8 cellular contexts compared by ENCODE assay signal in the genomic region with DNA sequence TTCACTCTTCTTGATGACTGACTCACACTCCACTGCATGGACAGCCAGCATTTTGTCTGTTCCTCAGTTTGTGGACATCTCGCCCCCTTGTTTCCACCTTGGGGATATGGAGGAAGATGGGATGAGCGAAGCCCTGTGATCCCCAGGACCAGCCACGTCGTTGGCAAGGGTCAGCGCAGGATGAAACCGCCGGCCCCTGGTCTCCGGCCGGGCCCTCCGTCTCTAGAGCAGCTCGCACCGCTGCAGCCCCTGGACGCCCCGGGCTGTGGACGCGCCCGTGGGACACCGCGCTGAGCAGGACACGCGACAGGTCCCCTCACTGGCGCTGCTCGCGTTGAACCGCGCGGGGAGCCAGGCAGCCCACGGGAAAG. TPM values are rescaled to one million over a fixed set of nuclear protein-coding genes. Genes with fewer than 3 reads are reported as not detected.
DNase-seq lines count a peak whose midpoint lies in the region; ATAC-seq and TF ChIP-seq lines count a peak whose summit lies in the region.

No MANE protein-coding gene starts in this region.

- H3K4me1 ChIP-seq in Caco-2, result peaks cover 9% of the 10 kb centered on the region
- peaks cover 12% of the 10 kb centered on the region for H3K4me1 ChIP-seq in KMS-11 (ENCODE audit: low read depth, poor library complexity, severe bottlenecking)
- H3K4me1 ChIP-seq in lung (ENCODE audit: control insufficient read depth in 2 of 2, insufficient read depth in 2 of 2, low read length in 2 of 2), result peaks cover 6 to 8% of the 10 kb centered on the region in 2 donors
- peaks cover 20% of the 10 kb centered on the region for H3K4me1 ChIP-seq in upper lobe of right lung

- H3K4me3 Mint-ChIP-seq in Caco-2 (ENCODE audit: unreplicated experiment), result peak overlapping the region; percentile 80

- no peak for TF ChIP-seq CTCF in Caco-2 (IDR thresholded peaks at IDR 0.05; ENCODE audit: insufficient read depth in 1 of 2, low read depth in 1 of 2, low read length in 1 of 2, severe bottlenecking in 1 of 2, unreplicated experiment in 1 of 2)
- no peak for TF ChIP-seq CTCF in KMS-11 (conservative IDR thresholded peaks at IDR 0.05; ENCODE audit: low read depth, low read length)
- TF ChIP-seq CTCF in lung (IDR thresholded peaks at IDR 0.05; ENCODE audit: control extremely low read depth, extremely low read depth), result no peak
- no peak for TF ChIP-seq CTCF in upper lobe of right lung (IDR thresholded peaks at IDR 0.05)

- H3K27me3 Mint-ChIP-seq in Caco-2 (ENCODE audit: insufficient read depth, unreplicated experiment), result no peaks in the 10 kb centered on the region

- H3K4me2 ChIP-seq in KMS-11, result peak overlapping the region; percentile 80

- CTCF ChIA-PET in Caco-2 (lab: Charles Lee), result interaction anchor here (0.6 to 1.7 kb wide), 14 partner anchors 8 to 947 kb away, joined by 3 to 16 read pairs (median 4); a partner anchor contains a TSS

- WGBS in lung, 2 donors, result 2 to 3% methylated on average over 27 to 28 of the region's 28 CpGs

- H3K27ac Mint-ChIP-seq in Caco-2 (ENCODE audit: unreplicated experiment), result peak overlapping the region; percentile 91

- no peaks in the 10 kb centered on the region for H3K27me3 ChIP-seq in Caco-2 (replicated peaks; ENCODE audit: control insufficient read depth, insufficient read depth, low read length)
- H3K27me3 ChIP-seq in KMS-11 (ENCODE audit: insufficient read depth, low read depth), result peaks cover 8% of the 10 kb centered on the region; the same call in 1 of the 2 replicates
- no peaks in the 10 kb centered on the region for H3K27me3 ChIP-seq in lung (ENCODE audit: control insufficient read depth, insufficient read depth)
- H3K27me3 ChIP-seq in upper lobe of right lung, result no peaks in the 10 kb centered on the region

- peaks cover 2% of the 10 kb centered on the region; the same call in 1 of the 2 replicates for H3K36me3 ChIP-seq in Caco-2 (ENCODE audit: control insufficient read depth, insufficient read depth, low read length)
- peaks cover 3% of the 10 kb centered on the region; the same call in 1 of the 2 replicates for H3K36me3 ChIP-seq in KMS-11 (ENCODE audit: insufficient read depth)
- peaks cover 0 to 4% of the 10 kb centered on the region in 2 donors for H3K36me3 ChIP-seq in lung (ENCODE audit: control insufficient read depth in 2 of 2, insufficient read depth in 2 of 2, low read length in 2 of 2)
- peaks cover 13% of the 10 kb centered on the region for H3K36me3 ChIP-seq in upper lobe of right lung

- ATAC-seq in GM21576 (IDR thresholded peaks at IDR 0.05; ENCODE audit: unreplicated experiment) (peak; percentile 26), lung (ENCODE audit: insufficient read depth, low FRiP score) (no peak), upper lobe of right lung (peak; percentile 5)

- H3K9me3 Mint-ChIP-seq in Caco-2 (ENCODE audit: unreplicated experiment), result no peaks in the 10 kb centered on the region

- H2AFZ ChIP-seq in KMS-11 (ENCODE audit: low read depth), result peak overlapping the region; percentile 96

- no peaks in the 10 kb centered on the region for H3K4me1 Mint-ChIP-seq in Caco-2 (ENCODE audit: low read depth, unreplicated experiment)

- H3K4me3 ChIP-seq in Caco-2 (ENCODE audit: low read depth, low read length) (peak overlapping the region; percentile 83), KMS-11 (IDR thresholded peaks at IDR 0.05; ENCODE audit: insufficient read depth, low read depth, low read length) (no peak overlapping the region), lung (peak overlapping the region; percentile 63), upper lobe of right lung (peak overlapping the region; percentile 95)

- intact Hi-C loops in Caco-2 (cut with micrococcal nuclease; ENCODE audit: unreplicated experiment) (no loop called here), upper lobe of right lung (cut with DNase I) (no loop called here)

- H4K20me1 ChIP-seq in KMS-11 (ENCODE audit: insufficient read depth), result no peaks in the 10 kb centered on the region

- TSS peak; percentile 66 for BruUV-seq in Caco-2 (replicated peaks; lab: Mats Ljungman, UMichigan)

- no peak overlapping the region for H3K9ac ChIP-seq in KMS-11

- peaks cover 51% of the 10 kb centered on the region for H3K36me3 Mint-ChIP-seq in Caco-2 (ENCODE audit: insufficient read depth, unreplicated experiment)

- H3K9me3 ChIP-seq in Caco-2, result no peaks in the 10 kb centered on the region
- no peaks in the 10 kb centered on the region for H3K9me3 ChIP-seq in lung (ENCODE audit: control insufficient read depth in 2 of 2, insufficient read depth in 1 of 2, low read length in 1 of 2)
- no peaks in the 10 kb centered on the region for H3K9me3 ChIP-seq in upper lobe of right lung

- POLR2A ChIA-PET in Caco-2 (lab: Charles Lee), result interaction anchor here (0.6 to 1.8 kb wide), 12 partner anchors 16 to 678 kb away, joined by 3 to 17 read pairs (median 4); a partner anchor contains a TSS

- no peak overlapping the region for H3K27ac ChIP-seq in KMS-11
- peak overlapping the region; percentile 81 for H3K27ac ChIP-seq in caudate nucleus (ENCODE audit: low read depth, low read length)
- H3K27ac ChIP-seq in lung (ENCODE audit: low read depth in 1 of 2, low read length in 1 of 2), result peak overlapping the region; percentile 64 to 68
- peak overlapping the region; percentile 27 for H3K27ac ChIP-seq in upper lobe of right lung

- H3K79me2 ChIP-seq in KMS-11 (ENCODE audit: insufficient read depth, low read depth), result peaks cover 38% of the 10 kb centered on the region

- DNase-seq in Caco-2 (peak in 1 of 2 experiments; percentile 19), caudate nucleus (lab: John Stamatoyannopoulos, UW) (peak in 4 of 61 donors; percentile 43 to 59 (median 54)), lung (ENCODE audit: low spot score) (no peak), upper lobe of right lung (peak; percentile 72), hippocampal formation (lab: John Stamatoyannopoulos, UW) (no peak)
- DNase-seq in effector CD8-positive, alpha-beta T cell (lab: John Stamatoyannopoulos, UW), result no peak

RNA-seq across cellular contexts. Expression of a gene that starts 0.6 kb away (rescaled TPM):
- 82.0 and 91.9 TPM in 2 replicates for total RNA-seq in Caco-2 (2022)
- total RNA-seq in lung, result 10 to 100 TPM; 21.2 to 44.0 TPM
- polyA plus RNA-seq in lung, result 10 to 100 TPM; 25.3 to 31.9 TPM
- 44.5 TPM for total RNA-seq in upper lobe of right lung
